8 cellular contexts compared by ENCODE assay signal in the genomic region with DNA sequence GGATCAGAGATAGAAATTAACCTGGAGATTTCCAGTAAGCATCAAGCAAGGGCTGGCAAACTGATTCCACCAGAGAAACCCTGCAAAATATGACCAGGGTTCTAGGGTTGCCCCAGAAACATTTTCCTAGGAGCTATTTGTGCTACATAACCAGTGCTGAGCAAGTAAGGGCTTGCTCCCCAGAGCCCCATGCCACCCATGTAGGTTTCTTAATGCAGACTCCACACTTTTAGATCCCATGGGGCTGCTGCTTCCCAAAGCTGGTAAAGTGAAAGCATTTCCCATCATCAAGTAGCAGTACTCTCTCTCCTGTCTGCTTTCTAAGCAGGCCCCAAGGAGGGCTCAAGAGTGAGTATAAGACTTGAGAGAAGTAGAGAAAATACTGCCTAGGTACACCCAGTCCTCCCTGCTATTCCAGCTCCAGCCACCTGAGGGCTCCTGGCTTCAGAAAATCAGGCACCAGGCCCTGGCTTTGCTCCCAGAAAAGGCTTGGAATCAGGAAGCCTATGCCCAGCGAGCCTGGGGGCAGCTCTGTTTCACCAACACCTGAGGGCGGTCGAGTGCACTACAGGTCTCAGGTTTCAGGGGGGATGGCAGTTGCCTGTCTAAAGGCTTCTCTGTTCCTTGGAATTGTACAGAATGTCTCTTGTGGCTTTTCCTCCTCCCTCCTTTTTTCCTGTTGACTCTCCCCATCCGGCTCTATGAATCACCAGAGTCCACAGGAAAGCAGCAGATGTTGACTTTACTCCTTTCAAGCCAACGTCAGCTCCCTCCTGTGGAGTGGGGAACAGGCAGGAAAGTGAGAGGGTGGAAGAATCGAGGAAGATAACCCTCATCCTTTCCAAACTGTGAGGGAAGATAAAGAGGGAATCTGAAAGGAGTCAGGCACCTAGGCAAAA. TPM values are rescaled to one million over a fixed set of nuclear protein-coding genes. Genes with fewer than 3 reads are reported as not detected.
A peak's percentile ranks its signal among the peaks of the same experiment; 100 is the strongest.
DNase-seq lines count a peak whose midpoint lies in the region; ATAC-seq and TF ChIP-seq lines count a peak whose summit lies in the region.

No MANE protein-coding gene starts in this region.

- no peak for TF ChIP-seq POLR2A in lower leg skin (IDR thresholded peaks at IDR 0.05)

- peaks cover 0 to 1% (median under 1%) of the 10 kb centered on the region in 4 donors for H3K4me1 Mint-ChIP-seq in CD4-positive, CD25-positive, alpha-beta regulatory T cell
- peaks cover under 1% of the 10 kb centered on the region for H3K4me1 Mint-ChIP-seq in activated CD4-positive, alpha-beta memory T cell treated with anti-CD3 and anti-CD28 coated beads, Interleukin-2, amount 10 ng/mL, durations not matched to agents 7 days and 5 days

- intact Hi-C loops in lower leg skin (cut with DNase I; ENCODE audit: low total_unique reads), result no loop called here

- no peaks in the 10 kb centered on the region for H3K27me3 ChIP-seq in CD4-positive, CD25-positive, alpha-beta regulatory T cell (ENCODE audit: control insufficient read depth, insufficient read depth, low read length)
- H3K27me3 ChIP-seq in effector memory CD4-positive, alpha-beta T cell (replicated peaks; ENCODE audit: control insufficient read depth, insufficient read depth, low read length, poor library complexity, severe bottlenecking), result no peaks in the 10 kb centered on the region

- CTCF ChIA-PET in activated CD4-positive, alpha-beta memory T cell treated with anti-CD3 and anti-CD28 coated beads, Interleukin-2, amount 10 ng/mL, durations not matched to agents 7 days and 5 days (lab: Charles Lee), result interaction anchor here (0.8 to 2.5 kb wide), 22 partner anchors 9 to 160 kb away, joined by 3 to 16 read pairs (median 5); partner anchors contain the start of genes ANKRD34A, HJV, ITGA10 and NUDT17

- H3K27me3 Mint-ChIP-seq in CD4-positive, CD25-positive, alpha-beta regulatory T cell, result peaks cover 9% of the 10 kb centered on the region
- peaks cover 2% of the 10 kb centered on the region for H3K27me3 Mint-ChIP-seq in activated CD4-positive, alpha-beta memory T cell treated with anti-CD3 and anti-CD28 coated beads, Interleukin-2, amount 10 ng/mL, durations not matched to agents 7 days and 5 days

- H3K4me3 Mint-ChIP-seq in CD4-positive, CD25-positive, alpha-beta regulatory T cell, result no peak overlapping the region
- H3K4me3 Mint-ChIP-seq in activated CD4-positive, alpha-beta memory T cell treated with anti-CD3 and anti-CD28 coated beads, Interleukin-2, amount 10 ng/mL, durations not matched to agents 7 days and 5 days, result no peak overlapping the region

- ATAC-seq in CD4-positive, CD25-positive, alpha-beta regulatory T cell (ENCODE audit: low read depth in 2 of 2), result peak; percentile 58 to 64
- ATAC-seq in HG03442 (IDR thresholded peaks at IDR 0.05; ENCODE audit: unreplicated experiment) (peak; percentile 47), HG03432 (IDR thresholded peaks at IDR 0.05; ENCODE audit: unreplicated experiment) (no peak)

- TF ChIP-seq CTCF in lower leg skin (IDR thresholded peaks at IDR 0.05), result peak in 1 of 3 donors; percentile 94

- no peaks in the 10 kb centered on the region for H3K9me3 Mint-ChIP-seq in CD4-positive, CD25-positive, alpha-beta regulatory T cell
- H3K9me3 Mint-ChIP-seq in activated CD4-positive, alpha-beta memory T cell treated with anti-CD3 and anti-CD28 coated beads, Interleukin-2, amount 10 ng/mL, durations not matched to agents 7 days and 5 days, result no peaks in the 10 kb centered on the region

- no peaks in the 10 kb centered on the region for H3K36me3 ChIP-seq in CD4-positive, CD25-positive, alpha-beta regulatory T cell (ENCODE audit: control insufficient read depth, insufficient read depth, low read length)
- no peaks in the 10 kb centered on the region for H3K36me3 ChIP-seq in effector memory CD4-positive, alpha-beta T cell (ENCODE audit: control insufficient read depth, insufficient read depth, low read length)

- POLR2A ChIA-PET in activated CD4-positive, alpha-beta memory T cell treated with anti-CD3 and anti-CD28 coated beads, Interleukin-2, amount 10 ng/mL, durations not matched to agents 7 days and 5 days (lab: Charles Lee), result interaction anchor here (0.6 to 2.4 kb wide), 10 partner anchors 11 to 87 kb away, joined by 3 to 11 read pairs (median 4); partner anchors contain the start of genes ANKRD34A, ITGA10, NUDT17 and PIAS3

- no peak overlapping the region for H3K27ac ChIP-seq in CD4-positive, CD25-positive, alpha-beta regulatory T cell (ENCODE audit: insufficient read depth, low read length, poor library complexity, severe bottlenecking)
- no peak overlapping the region for H3K27ac ChIP-seq in effector memory CD4-positive, alpha-beta T cell (ENCODE audit: insufficient read depth, low read length, poor library complexity, severe bottlenecking)

- 1 to 3% methylated on average over 6 of the region's 6 CpGs for WGBS in lower leg skin, 2 donors

- peak; percentile 23 to 60 (median 42) for DNase-seq in CD4-positive, CD25-positive, alpha-beta regulatory T cell
- DNase-seq in NCI-H526 treated with DMSO at 0.1 percent for 48 hours (lab: John Stamatoyannopoulos, UW), result peak; percentile 99
- DNase-seq in activated CD4-positive, alpha-beta memory T cell treated with anti-CD3 and anti-CD28 coated beads, Interleukin-2, amount 10 ng/mL, durations not matched to agents 7 days and 5 days, result peak; percentile 66
- DNase-seq in effector memory CD4-positive, alpha-beta T cell, result peak; percentile 4 to 37 (median 5)
- peak; percentile 94 to 98 for DNase-seq in lower leg skin (ENCODE audit: low spot score in 2 of 2)
- DNase-seq in stimulated activated CD4-positive, alpha-beta T cell treated with anti-CD3 and anti-CD28 coated beads, Interleukin-4, amount 100 ng/mL, for 1 hour, result peak; percentile 56

- H3K9me3 ChIP-seq in CD4-positive, CD25-positive, alpha-beta regulatory T cell (ENCODE audit: control insufficient read depth in 2 of 2, low read length in 2 of 2), result no peaks in the 10 kb centered on the region
- H3K9me3 ChIP-seq in effector memory CD4-positive, alpha-beta T cell (ENCODE audit: control insufficient read depth, low read length), result no peaks in the 10 kb centered on the region

- peaks cover 6% of the 10 kb centered on the region for H3K36me3 Mint-ChIP-seq in CD4-positive, CD25-positive, alpha-beta regulatory T cell
- no peaks in the 10 kb centered on the region for H3K36me3 Mint-ChIP-seq in activated CD4-positive, alpha-beta memory T cell treated with anti-CD3 and anti-CD28 coated beads, Interleukin-2, amount 10 ng/mL, durations not matched to agents 7 days and 5 days (ENCODE audit: low read depth)

- H3K4me1 ChIP-seq in CD4-positive, CD25-positive, alpha-beta regulatory T cell (ENCODE audit: control insufficient read depth, insufficient read depth, low read length, poor library complexity, severe bottlenecking), result no peaks in the 10 kb centered on the region
- no peaks in the 10 kb centered on the region for H3K4me1 ChIP-seq in effector memory CD4-positive, alpha-beta T cell (ENCODE audit: control insufficient read depth, insufficient read depth, low read length, poor library complexity, severe bottlenecking)

- no peak overlapping the region for H3K4me3 ChIP-seq in CD4-positive, CD25-positive, alpha-beta regulatory T cell (ENCODE audit: low read depth, low read length)
- no peak overlapping the region for H3K4me3 ChIP-seq in effector memory CD4-positive, alpha-beta T cell (ENCODE audit: insufficient read depth, low read depth, low read length, poor library complexity, severe bottlenecking)
- H3K4me3 ChIP-seq in lower leg skin (ENCODE audit: low read depth, poor library complexity, severe bottlenecking), result no peak overlapping the region

- H3K27ac Mint-ChIP-seq in CD4-positive, CD25-positive, alpha-beta regulatory T cell, result no peak overlapping the region
- H3K27ac Mint-ChIP-seq in activated CD4-positive, alpha-beta memory T cell treated with anti-CD3 and anti-CD28 coated beads, Interleukin-2, amount 10 ng/mL, durations not matched to agents 7 days and 5 days, result no peak overlapping the region

RNA-seq across cellular contexts. Expression of gene ANKRD35, which starts 6.2 kb away (rescaled TPM):
- total RNA-seq in CD4-positive, CD25-positive, alpha-beta regulatory T cell, result 0.17 TPM
- polyA plus RNA-seq in CD4-positive, CD25-positive, alpha-beta regulatory T cell, result under 1 TPM; 0.24 to 0.45 (median 0.29) TPM
- under 1 TPM; 0.33 to 0.35 TPM for total RNA-seq in activated CD4-positive, alpha-beta memory T cell treated with anti-CD3 and anti-CD28 coated beads, Interleukin-2, amount 10 ng/mL, durations not matched to agents 7 days and 5 days
- 10 to 100 TPM; 32.2 to 68.6 (median 48.4) TPM for total RNA-seq in lower leg skin

RNA-seq across cellular contexts. Expression of gene ITGA10, which starts 18.0 kb away (rescaled TPM):
- total RNA-seq in CD4-positive, CD25-positive, alpha-beta regulatory T cell, result 1.1 TPM
- polyA plus RNA-seq in CD4-positive, CD25-positive, alpha-beta regulatory T cell, result under 1 TPM in 2 of 4 donors, not detected in 2; 0.21 to 0.23 TPM
- 1 to 10 TPM in 1 of 2 experiments, under 1 TPM in 1; 0.98 to 1.1 TPM for total RNA-seq in activated CD4-positive, alpha-beta memory T cell treated with anti-CD3 and anti-CD28 coated beads, Interleukin-2, amount 10 ng/mL, durations not matched to agents 7 days and 5 days
- total RNA-seq in lower leg skin, result 1 to 10 TPM; 1.8 to 3.6 (median 2.6) TPM

RNA-seq across cellular contexts. Expression of gene PEX11B, which starts 26.7 kb away (rescaled TPM):
- total RNA-seq in CD4-positive, CD25-positive, alpha-beta regulatory T cell, result 14.2 TPM
- 10 to 100 TPM; 50.4 to 71.8 (median 64.5) TPM for polyA plus RNA-seq in CD4-positive, CD25-positive, alpha-beta regulatory T cell
- 10 to 100 TPM; 29.0 to 33.2 TPM for total RNA-seq in activated CD4-positive, alpha-beta memory T cell treated with anti-CD3 and anti-CD28 coated beads, Interleukin-2, amount 10 ng/mL, durations not matched to agents 7 days and 5 days
- total RNA-seq in lower leg skin, result 10 to 100 TPM; 27.0 to 47.1 (median 30.2) TPM

RNA-seq across cellular contexts. Expression of gene PIAS3, which starts 33.0 kb away (rescaled TPM):
- total RNA-seq in CD4-positive, CD25-positive, alpha-beta regulatory T cell, result 21.9 TPM
- polyA plus RNA-seq in CD4-positive, CD25-positive, alpha-beta regulatory T cell, result 10 to 100 TPM in 3 of 4 donors, 1 to 10 TPM in 1; 8.8 to 16.3 (median 11.8) TPM
- total RNA-seq in activated CD4-positive, alpha-beta memory T cell treated with anti-CD3 and anti-CD28 coated beads, Interleukin-2, amount 10 ng/mL, durations not matched to agents 7 days and 5 days, result 10 to 100 TPM; 21.2 to 21.7 TPM
- total RNA-seq in lower leg skin, result 10 to 100 TPM; 22.8 to 47.7 (median 33.0) TPM

RNA-seq across cellular contexts. Expression of gene RBM8A, which starts 35.4 kb away (rescaled TPM):
- 143 TPM for total RNA-seq in CD4-positive, CD25-positive, alpha-beta regulatory T cell
- 100 to 1,000 TPM; 143 to 176 (median 154) TPM for polyA plus RNA-seq in CD4-positive, CD25-positive, alpha-beta regulatory T cell
- 100 to 1,000 TPM; 168 to 174 TPM for total RNA-seq in activated CD4-positive, alpha-beta memory T cell treated with anti-CD3 and anti-CD28 coated beads, Interleukin-2, amount 10 ng/mL, durations not matched to agents 7 days and 5 days
- total RNA-seq in lower leg skin, result 100 to 1,000 TPM; 120 to 176 (median 149) TPM

Comparison
In these comparisons a context has a peak if more than half of its experiments do, and no peak if none do; other contexts are left out.
1. DNase-seq: peak in every context shown above with its lines; median percentile 99 in NCI-H526 treated with DMSO at 0.1 percent for 48 hours; 96 in lower leg skin; 66 in activated CD4-positive, alpha-beta memory T cell treated with anti-CD3 and anti-CD28 coated beads, Interleukin-2, amount 10 ng/mL, durations not matched to agents 7 days and 5 days; 56 in stimulated activated CD4-positive, alpha-beta T cell treated with anti-CD3 and anti-CD28 coated beads, Interleukin-4, amount 100 ng/mL, for 1 hour; 42 in CD4-positive, CD25-positive, alpha-beta regulatory T cell; 5 in effector memory CD4-positive, alpha-beta T cell.
2. RNA of gene ANKRD35, which starts 6.2 kb away (total RNA-seq): 32.2 to 68.6 TPM in lower leg skin; 0.33 to 0.35 TPM in activated CD4-positive, alpha-beta memory T cell treated with anti-CD3 and anti-CD28 coated beads, Interleukin-2, amount 10 ng/mL, durations not matched to agents 7 days and 5 days and 0.17 TPM in CD4-positive, CD25-positive, alpha-beta regulatory T cell (single experiment); every median in the first group is over 10 times any median in the second.